ENCODE assay signal across 15 cellular contexts in genomic region chr17:60065867-60066266, GRCh38.
"Had no signal": no experiment of that assay in that cellular context is flagged by ENCODE, and none has a peak within 500 bp of the region (broad histone marks: within the 10 kb centered on the region; RNA-seq: fewer than 3 reads in every experiment).

No MANE protein-coding gene starts in this region.

- H3K9me3 ChIP-seq: colonic mucosa, pancreas, sigmoid colon, spleen had no signal

- H3K9me3 Mint-ChIP-seq: activated naive CD8-positive, alpha-beta T cell treated with anti-CD3 and anti-CD28 coated beads, Interleukin-2, amount 50 U/mL, for 24 hours had no signal

- H3K27ac Mint-ChIP-seq: activated naive CD8-positive, alpha-beta T cell treated with anti-CD3 and anti-CD28 coated beads, Interleukin-2, amount 50 U/mL, for 24 hours had no signal

- H3K27me3 ChIP-seq: colonic mucosa, pancreas, sigmoid colon, spleen had no signal

- FAIRE-seq: islet of Langerhans had no signal

- H3K4me1 ChIP-seq: colonic mucosa, pancreas, sigmoid colon, spleen had no signal

- H3K27ac ChIP-seq: colonic mucosa, pancreas, sigmoid colon, spleen had no signal

- DNase-seq: activated CD4-positive, alpha-beta T cell treated with anti-CD3 and anti-CD28 coated beads, Interleukin-2, amount 50 U/mL, for 1 hour; activated naive CD4-positive, alpha-beta T cell; activated naive CD8-positive, alpha-beta T cell treated with anti-CD3 and anti-CD28 coated beads, Interleukin-2, amount 50 U/mL, for 24 hours; activated T-cell treated with anti-CD3 and anti-CD28 coated beads for 4 hours; colonic mucosa; erythroblast; left colon; naive B cell; pancreas; sigmoid colon; spleen; SW 1271 had no signal

- H3K4me3 ChIP-seq: colonic mucosa, lung, pancreas, sigmoid colon, spleen had no signal

- H3K36me3 ChIP-seq: colonic mucosa had no signal

- H3K4me3 Mint-ChIP-seq: activated naive CD8-positive, alpha-beta T cell treated with anti-CD3 and anti-CD28 coated beads, Interleukin-2, amount 50 U/mL, for 24 hours had no signal

- H3K4me1 Mint-ChIP-seq: activated naive CD8-positive, alpha-beta T cell treated with anti-CD3 and anti-CD28 coated beads, Interleukin-2, amount 50 U/mL, for 24 hours had no signal

- ATAC-seq: activated CD4-positive, CD25-positive, alpha-beta regulatory T cell treated with anti-CD3 and anti-CD28 coated beads, Interleukin-2, amount 50 U/mL, for 24 hours; activated naive CD8-positive, alpha-beta T cell treated with anti-CD3 and anti-CD28 coated beads, Interleukin-2, amount 50 U/mL, for 24 hours; left colon; pancreas had no signal

- H3K27me3 Mint-ChIP-seq: activated naive CD8-positive, alpha-beta T cell treated with anti-CD3 and anti-CD28 coated beads, Interleukin-2, amount 50 U/mL, for 24 hours; naive B cell had no signal
